8 cellular contexts compared by ENCODE assay signal in genomic region chr12:10331642-10332239, GRCh38. TPM values are rescaled to one million over a fixed set of nuclear protein-coding genes. Genes with fewer than 3 reads are reported as not detected.
DNase-seq lines count a peak whose midpoint lies in the region; ATAC-seq lines count a peak whose summit lies in the region.

No MANE protein-coding gene starts in this region.

- H3K36me3 Mint-ChIP-seq in activated naive CD8-positive, alpha-beta T cell, result peaks cover 9% of the 10 kb centered on the region
- peaks cover 16% of the 10 kb centered on the region for H3K36me3 Mint-ChIP-seq in activated naive CD8-positive, alpha-beta T cell treated with anti-CD3 and anti-CD28 coated beads for 36 hours
- H3K36me3 Mint-ChIP-seq in activated naive CD8-positive, alpha-beta T cell treated with anti-CD3 and anti-CD28 coated beads, Interleukin-2, amount 10 ng/mL, durations not matched to agents 7 days and 5 days, result peaks cover 7% of the 10 kb centered on the region

- peak overlapping the region; percentile 2 for H3K27ac Mint-ChIP-seq in activated naive CD8-positive, alpha-beta T cell
- no peak overlapping the region for H3K27ac Mint-ChIP-seq in activated naive CD8-positive, alpha-beta T cell treated with anti-CD3 and anti-CD28 coated beads for 36 hours
- no peak overlapping the region for H3K27ac Mint-ChIP-seq in activated naive CD8-positive, alpha-beta T cell treated with anti-CD3 and anti-CD28 coated beads, Interleukin-2, amount 10 ng/mL, durations not matched to agents 7 days and 5 days

- peaks cover 11% of the 10 kb centered on the region for H3K9me3 Mint-ChIP-seq in activated naive CD8-positive, alpha-beta T cell (ENCODE audit: low read depth)
- H3K9me3 Mint-ChIP-seq in activated naive CD8-positive, alpha-beta T cell treated with anti-CD3 and anti-CD28 coated beads for 36 hours, result peaks cover 9% of the 10 kb centered on the region
- peaks cover 5% of the 10 kb centered on the region for H3K9me3 Mint-ChIP-seq in activated naive CD8-positive, alpha-beta T cell treated with anti-CD3 and anti-CD28 coated beads, Interleukin-2, amount 10 ng/mL, durations not matched to agents 7 days and 5 days

- DNase-seq in activated naive CD8-positive, alpha-beta T cell treated with anti-CD3 and anti-CD28 coated beads for 36 hours, result no peak
- DNase-seq in NCI-H2029 (lab: John Stamatoyannopoulos, UW) (peak; percentile 64), left cardiac atrium (no peak), skeletal muscle cell (ENCODE audit: low read depth) (peak; percentile 22), NCI-H128 (lab: John Stamatoyannopoulos, UW; ENCODE audit: unreplicated experiment) (no peak)
- no peak for DNase-seq in activated naive CD8-positive, alpha-beta T cell treated with anti-CD3 and anti-CD28 coated beads, Interleukin-2, amount 10 ng/mL, durations not matched to agents 7 days and 5 days

- no peak overlapping the region for H3K4me3 Mint-ChIP-seq in activated naive CD8-positive, alpha-beta T cell
- no peak overlapping the region for H3K4me3 Mint-ChIP-seq in activated naive CD8-positive, alpha-beta T cell treated with anti-CD3 and anti-CD28 coated beads for 36 hours
- H3K4me3 Mint-ChIP-seq in activated naive CD8-positive, alpha-beta T cell treated with anti-CD3 and anti-CD28 coated beads, Interleukin-2, amount 10 ng/mL, durations not matched to agents 7 days and 5 days, result no peak overlapping the region

- peaks cover 14% of the 10 kb centered on the region for H3K4me1 Mint-ChIP-seq in activated naive CD8-positive, alpha-beta T cell (ENCODE audit: low read depth)
- H3K4me1 Mint-ChIP-seq in activated naive CD8-positive, alpha-beta T cell treated with anti-CD3 and anti-CD28 coated beads for 36 hours, result peaks cover 15% of the 10 kb centered on the region
- peaks cover 11% of the 10 kb centered on the region for H3K4me1 Mint-ChIP-seq in activated naive CD8-positive, alpha-beta T cell treated with anti-CD3 and anti-CD28 coated beads, Interleukin-2, amount 10 ng/mL, durations not matched to agents 7 days and 5 days

- H3K27me3 Mint-ChIP-seq in activated naive CD8-positive, alpha-beta T cell, result no peaks in the 10 kb centered on the region
- H3K27me3 Mint-ChIP-seq in activated naive CD8-positive, alpha-beta T cell treated with anti-CD3 and anti-CD28 coated beads for 36 hours, result no peaks in the 10 kb centered on the region
- no peaks in the 10 kb centered on the region for H3K27me3 Mint-ChIP-seq in activated naive CD8-positive, alpha-beta T cell treated with anti-CD3 and anti-CD28 coated beads, Interleukin-2, amount 10 ng/mL, durations not matched to agents 7 days and 5 days

- H3K4me3 ChIP-seq in skeletal muscle cell (ENCODE audit: low read depth, low read length), result no peak overlapping the region

- POLR2A ChIA-PET in activated naive CD8-positive, alpha-beta T cell treated with anti-CD3 and anti-CD28 coated beads, Interleukin-2, amount 10 ng/mL, durations not matched to agents 7 days and 5 days (lab: Charles Lee), result interaction anchor here (1.7 kb wide), 1 partner anchor 34 kb away, joined by 4 read pairs; no protein-coding TSS in a partner anchor

- peak; percentile 45 for ATAC-seq in activated naive CD8-positive, alpha-beta T cell treated with anti-CD3 and anti-CD28 coated beads, Interleukin-2, amount 10 ng/mL, durations not matched to agents 7 days and 5 days (ENCODE audit: low read depth)
- peak; percentile 70 to 74 for ATAC-seq in left cardiac atrium
- ATAC-seq in HG03135 (IDR thresholded peaks at IDR 0.05; ENCODE audit: unreplicated experiment), result no peak

- intact Hi-C loops in left cardiac atrium (cut with DNase I), result loop anchor here (2.0 to 5.0 kb wide), 2 partner anchors 231 kb away; no protein-coding TSS in a partner anchor

RNA-seq across cellular contexts. Expression of gene KLRD1, which starts 24.1 kb away (rescaled TPM):
- 1 to 10 TPM; 2.0 to 2.6 TPM for total RNA-seq in activated naive CD8-positive, alpha-beta T cell treated with anti-CD3 and anti-CD28 coated beads for 36 hours
- total RNA-seq in activated naive CD8-positive, alpha-beta T cell treated with anti-CD3 and anti-CD28 coated beads, Interleukin-2, amount 10 ng/mL, durations not matched to agents 7 days and 5 days, result 10 to 100 TPM; 19.8 to 30.6 TPM
- total RNA-seq in left cardiac atrium, result 1 to 10 TPM; 2.4 to 3.6 TPM

RNA-seq across cellular contexts. Expression of gene KLRK1, which starts 58.1 kb away (rescaled TPM):
- 100 to 1,000 TPM; 112 to 114 TPM for total RNA-seq in activated naive CD8-positive, alpha-beta T cell treated with anti-CD3 and anti-CD28 coated beads for 36 hours
- total RNA-seq in activated naive CD8-positive, alpha-beta T cell treated with anti-CD3 and anti-CD28 coated beads, Interleukin-2, amount 10 ng/mL, durations not matched to agents 7 days and 5 days, result 100 to 1,000 TPM; 319 to 355 TPM
- total RNA-seq in left cardiac atrium, result 1 to 10 TPM in 1 of 2 donors, under 1 TPM in 1; 0.65 to 3.3 TPM

Comparison
In these comparisons a context has a peak if more than half of its experiments do, and no peak if none do; other contexts are left out.
1. RNA of gene KLRD1, which starts 24.1 kb away (total RNA-seq): 19.8 to 30.6 TPM in activated naive CD8-positive, alpha-beta T cell treated with anti-CD3 and anti-CD28 coated beads, Interleukin-2, amount 10 ng/mL, durations not matched to agents 7 days and 5 days; 2.4 to 3.6 TPM in left cardiac atrium and 2.0 to 2.6 TPM in activated naive CD8-positive, alpha-beta T cell treated with anti-CD3 and anti-CD28 coated beads for 36 hours; every median in the first group is over 4 times any median in the second.
2. DNase-seq: peak in NCI-H2029 (single experiment) and skeletal muscle cell (single experiment); none in activated naive CD8-positive, alpha-beta T cell treated with anti-CD3 and anti-CD28 coated beads for 36 hours (single experiment), activated naive CD8-positive, alpha-beta T cell treated with anti-CD3 and anti-CD28 coated beads, Interleukin-2, amount 10 ng/mL, durations not matched to agents 7 days and 5 days (single experiment), left cardiac atrium (single experiment) and NCI-H128 (single experiment).
3. RNA of gene KLRK1, which starts 58.1 kb away (total RNA-seq): 319 to 355 TPM in activated naive CD8-positive, alpha-beta T cell treated with anti-CD3 and anti-CD28 coated beads, Interleukin-2, amount 10 ng/mL, durations not matched to agents 7 days and 5 days and 112 to 114 TPM in activated naive CD8-positive, alpha-beta T cell treated with anti-CD3 and anti-CD28 coated beads for 36 hours; 0.65 to 3.3 TPM in left cardiac atrium; every median in the first group is over 10 times any median in the second.